Comparison of ENCODE assay signal across 30 cellular contexts in the genomic region with DNA sequence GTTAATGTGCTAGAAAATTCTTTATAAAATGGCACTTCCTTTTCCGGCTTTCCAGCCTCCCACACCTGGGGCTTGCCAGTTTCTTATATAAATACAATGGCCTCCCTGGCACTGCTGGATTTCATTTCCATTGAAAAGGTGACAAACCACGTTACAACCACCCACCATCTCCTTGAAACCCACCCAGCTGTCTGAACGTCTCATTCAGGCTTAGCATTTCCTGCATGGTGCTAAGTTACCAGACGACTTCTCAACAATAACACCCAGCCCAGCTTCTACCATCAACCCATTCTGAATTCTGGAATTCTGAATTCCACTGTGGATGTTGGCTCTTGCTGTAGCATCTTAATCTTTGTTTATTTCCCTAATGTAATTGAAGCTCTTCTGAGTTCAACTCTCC.
"Had no signal": no experiment of that assay in that cellular context is flagged by ENCODE, and none has a peak within 500 bp of the region (broad histone marks: within the 10 kb centered on the region; RNA-seq: fewer than 3 reads in every experiment).

No MANE protein-coding gene starts in this region.

- H3K27ac ChIP-seq: adrenal gland, ascending aorta, breast epithelium, cardiac muscle cell, epithelial cell of prostate, esophagus squamous epithelium, gastroesophageal sphincter, heart right ventricle had no signal

- DNase-seq: activated CD4-positive, alpha-beta memory T cell treated with anti-CD3 and anti-CD28 coated beads for 36 hours; activated CD4-positive, alpha-beta T cell treated with anti-CD3 and anti-CD28 coated beads for 36 hours; activated CD4-positive, alpha-beta T cell treated with anti-CD3 and anti-CD28 coated beads, Interleukin-2, amount 10 ng/mL, durations not matched to agents 24 days and 14 days; activated CD4-positive, CD25-positive, alpha-beta regulatory T cell; activated CD4-positive, CD25-positive, alpha-beta regulatory T cell treated with anti-CD3 and anti-CD28 coated beads, Interleukin-2, amount 50 U/mL, for 72 hours; activated CD8-positive, alpha-beta memory T cell treated with anti-CD3 and anti-CD28 coated beads, Interleukin-2, amount 10 ng/mL, durations not matched to agents 7 days and 5 days; activated CD8-positive, alpha-beta memory T cell treated with anti-CD3 and anti-CD28 coated beads, Interleukin-2, amount 50 U/mL, for 4 hours; activated CD8-positive, alpha-beta T cell treated with anti-CD3 and anti-CD28 coated beads, Interleukin-2, amount 10 ng/mL, durations not matched to agents 7 days and 5 days; activated effector memory CD4-positive, alpha-beta T cell treated with anti-CD3 and anti-CD28 coated beads, Interleukin-2, amount 50 U/mL, for 16 hours; activated naive CD4-positive, alpha-beta T cell treated with anti-CD3 and anti-CD28 coated beads for 36 hours; activated naive CD8-positive, alpha-beta T cell treated with anti-CD3 and anti-CD28 coated beads for 36 hours; activated naive CD8-positive, alpha-beta T cell treated with anti-CD3 and anti-CD28 coated beads, Interleukin-2, amount 50 U/mL, for 24 hours; activated T-cell treated with anti-CD3 and anti-CD28 coated beads, Interleukin-2, amount 50 U/mL, for 1 hour; activated T-cell treated with anti-CD3 and anti-CD28 coated beads, Interleukin-2, amount 50 U/mL, for 48 hours; adrenal gland; amygdala; cortex of kidney; dermis blood vessel endothelial cell; effector CD8-positive, alpha-beta T cell; esophagus squamous epithelium; foreskin melanocyte; heart right ventricle; T-helper 1 cell; T-helper 17 cell; T1000 had no signal

- H3K4me1 ChIP-seq: breast epithelium had no signal

- H3K36me3 ChIP-seq: adrenal gland, ascending aorta, breast epithelium, cardiac muscle cell, esophagus squamous epithelium, gastroesophageal sphincter, heart right ventricle had no signal

- H3K27me3 ChIP-seq: adrenal gland, ascending aorta, breast epithelium, cardiac muscle cell, esophagus squamous epithelium, gastroesophageal sphincter, heart right ventricle had no signal

- ATAC-seq: activated CD4-positive, alpha-beta T cell treated with anti-CD3 and anti-CD28 coated beads for 36 hours; activated CD8-positive, alpha-beta memory T cell treated with anti-CD3 and anti-CD28 coated beads, Interleukin-2, amount 10 ng/mL, durations not matched to agents 7 days and 5 days; activated CD8-positive, alpha-beta T cell treated with anti-CD3 and anti-CD28 coated beads, Interleukin-2, amount 10 ng/mL, durations not matched to agents 7 days and 5 days; activated naive CD8-positive, alpha-beta T cell treated with anti-CD3 and anti-CD28 coated beads, Interleukin-2, amount 50 U/mL, for 24 hours; gastroesophageal sphincter; heart right ventricle; T-helper 17 cell had no signal

- H3K9me3 ChIP-seq: adrenal gland, ascending aorta, breast epithelium, esophagus squamous epithelium, gastroesophageal sphincter, heart right ventricle had no signal

- H3K4me3 ChIP-seq: adrenal gland, ascending aorta, breast epithelium, cardiac muscle cell, esophagus squamous epithelium, gastroesophageal sphincter, heart right ventricle had no signal
